ENCODE assay signal across 8 cellular contexts in the genomic region with DNA sequence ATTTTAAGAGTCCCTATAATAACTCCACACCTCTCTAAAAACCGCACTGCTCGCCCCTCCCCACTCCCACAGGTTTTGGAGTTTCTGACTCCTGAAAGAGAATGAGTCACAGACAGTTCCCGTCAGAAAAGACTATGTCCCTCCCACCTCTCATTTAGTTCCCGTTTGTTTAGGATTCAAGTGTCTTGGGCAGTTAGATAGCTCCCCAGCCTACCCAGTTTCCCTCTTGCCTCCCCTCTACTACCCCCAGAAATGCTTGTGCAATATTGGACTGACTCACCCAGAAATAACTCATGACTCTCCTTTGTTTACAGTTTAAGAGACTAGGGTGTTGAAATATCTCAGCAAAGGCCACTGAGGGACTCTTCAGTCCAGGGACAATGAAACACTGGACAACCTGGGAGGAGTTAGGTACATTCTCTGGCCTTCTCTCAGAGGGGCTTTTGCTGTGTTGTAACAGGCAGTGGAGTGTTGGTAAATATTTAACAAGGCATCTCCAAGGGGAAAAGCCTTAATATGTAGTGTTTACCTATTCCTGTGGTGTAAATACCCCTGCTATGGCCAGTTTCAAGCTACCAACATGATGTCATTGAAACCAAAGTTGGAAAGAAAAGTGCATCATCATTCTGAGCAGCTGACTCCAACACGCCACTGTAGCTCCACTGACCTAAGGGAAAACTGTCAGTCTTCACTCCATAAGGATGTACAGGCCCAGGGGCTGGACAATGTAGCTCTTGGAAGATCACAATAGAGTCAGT.
DNase-seq lines count a peak whose midpoint lies in the region; ATAC-seq lines count a peak whose summit lies in the region.

No MANE protein-coding gene starts in this region.

- no CpG with 5 or more reads among the region's 5 CpGs for WGBS in mesendoderm (ENCODE audit: extremely low coverage, insufficient coverage, low lambda C conversion rate)

- H3K79me2 ChIP-seq in mesendoderm (ENCODE audit: control insufficient read depth, insufficient read depth, low read length): no peaks in the 10 kb centered on the region

- DNase-seq in M059J (ENCODE audit: low read depth): peak; percentile 100
- peak; percentile 29 for DNase-seq in activated CD4-positive, alpha-beta T cell treated with anti-CD3 and anti-CD28 coated beads for 1 hour
- peak; percentile 97 for DNase-seq in dedifferentiated amniotic fluid mesenchymal stem cell (ENCODE audit: extremely low spot score)
- DNase-seq in mesendoderm: peak; percentile 52
- DNase-seq in stimulated activated CD8-positive, alpha-beta memory T cell treated with anti-CD3 and anti-CD28 coated beads, Interleukin-2, amount 100 ng/mL, for 48 hours (ENCODE audit: low read depth in 2 of 2): peak; percentile 37 to 76

- ATAC-seq in GM21619 (IDR thresholded peaks at IDR 0.05; ENCODE audit: unreplicated experiment) (peak; percentile 40), HG03135 (IDR thresholded peaks at IDR 0.05; ENCODE audit: unreplicated experiment) (no peak)

- no peak overlapping the region for H2BK120ac ChIP-seq in mesendoderm (ENCODE audit: low read depth, low read length)

- H3K27me3 ChIP-seq in BLaER1 treated with 17β-estradiol and CSF1 and Interleukin-3, amounts not matched to agents 10 nM and 100 nM: no peaks in the 10 kb centered on the region
- no peaks in the 10 kb centered on the region for H3K27me3 ChIP-seq in mesendoderm (ENCODE audit: insufficient read depth, low read length, poor library complexity)

- H3K18ac ChIP-seq in mesendoderm (ENCODE audit: low read length): no peak overlapping the region

- no peak overlapping the region for H2BK5ac ChIP-seq in mesendoderm (ENCODE audit: low read length)

- peak overlapping the region; percentile 19 to 97 (median 78) for H3K9ac ChIP-seq in BLaER1 treated with 17β-estradiol and CSF1 and Interleukin-3, amounts not matched to agents 10 nM and 100 nM
- no peak overlapping the region for H3K9ac ChIP-seq in mesendoderm (ENCODE audit: low read length)

- no peak overlapping the region for H3K56ac ChIP-seq in mesendoderm (ENCODE audit: low read length)

- H3K27ac ChIP-seq in BLaER1 treated with 17β-estradiol and CSF1 and Interleukin-3, amounts not matched to agents 10 nM and 100 nM: peak overlapping the region; percentile 75 to 99 (median 96)
- H3K27ac ChIP-seq in mesendoderm (ENCODE audit: low read depth, low read length): no peak overlapping the region

- H4K8ac ChIP-seq in mesendoderm (ENCODE audit: low read depth, low read length): peak overlapping the region; percentile 14

- H3K23ac ChIP-seq in mesendoderm (ENCODE audit: low read length): no peak overlapping the region

- peaks cover 0 to 6% (median 0%) of the 10 kb centered on the region in 11 experiments; a peak in 1 of 22 replicates for H3K9me3 ChIP-seq in BLaER1 treated with 17β-estradiol and CSF1 and Interleukin-3, amounts not matched to agents 10 nM and 100 nM (replicated peaks in 1 of 11)

- peaks cover 22 to 90% (median 74%) of the 10 kb centered on the region in 10 experiments for H3K4me1 ChIP-seq in BLaER1 treated with 17β-estradiol and CSF1 and Interleukin-3, amounts not matched to agents 10 nM and 100 nM
- H3K4me1 ChIP-seq in mesendoderm (ENCODE audit: control insufficient read depth, low read depth, low read length): peaks cover 4% of the 10 kb centered on the region

- no peaks in the 10 kb centered on the region for H4K20me1 ChIP-seq in BLaER1 treated with 17β-estradiol and CSF1 and Interleukin-3, amounts not matched to agents 10 nM and 100 nM

- no peak overlapping the region for H4K5ac ChIP-seq in mesendoderm (ENCODE audit: low read length)

- no peak overlapping the region for H2AK5ac ChIP-seq in mesendoderm (ENCODE audit: low read length)

- no peaks in the 10 kb centered on the region for H3K36me3 ChIP-seq in BLaER1 treated with 17β-estradiol and CSF1 and Interleukin-3, amounts not matched to agents 10 nM and 100 nM
- no peaks in the 10 kb centered on the region for H3K36me3 ChIP-seq in mesendoderm (ENCODE audit: control insufficient read depth, insufficient read depth, low read length)

- H3K79me1 ChIP-seq in mesendoderm (ENCODE audit: low read length): no peaks in the 10 kb centered on the region

- H2BK15ac ChIP-seq in mesendoderm (replicated peaks; ENCODE audit: low read depth): no peak overlapping the region

- H3K4ac ChIP-seq in mesendoderm (ENCODE audit: low read depth, low read length): no peak overlapping the region

- peak overlapping the region; percentile 3 to 95 (median 78); a peak in 21 of 22 replicates for H3K4me2 ChIP-seq in BLaER1 treated with 17β-estradiol and CSF1 and Interleukin-3, amounts not matched to agents 10 nM and 100 nM
- H3K4me2 ChIP-seq in mesendoderm (ENCODE audit: low read length): no peak overlapping the region

- H3K4me3 ChIP-seq in BLaER1 treated with 17β-estradiol and CSF1 and Interleukin-3, amounts not matched to agents 10 nM and 100 nM: no peak overlapping the region
- H3K4me3 ChIP-seq in mesendoderm (ENCODE audit: low read length): no peak overlapping the region

Comparison
In these comparisons a context has a peak if more than half of its experiments do, and no peak if none do; other contexts are left out.
1. DNase-seq: peak in every context shown above with its lines; median percentile 100 in M059J; 97 in dedifferentiated amniotic fluid mesenchymal stem cell; 56 in stimulated activated CD8-positive, alpha-beta memory T cell treated with anti-CD3 and anti-CD28 coated beads, Interleukin-2, amount 100 ng/mL, for 48 hours; 52 in mesendoderm; 29 in activated CD4-positive, alpha-beta T cell treated with anti-CD3 and anti-CD28 coated beads for 1 hour.